In genomic region chr6:30810813-30811329, GRCh38 we compare ENCODE assay signal across 1 cellular context.
TF ChIP-seq lines count a peak whose summit lies in the region.

No MANE protein-coding gene starts in this region.

TF ChIP-seq in GM12878, 131 proteins besides CTCF, POLR2A, EP300 and RAD21 (continued from another document and continues in another):
- TF ChIP-seq BCL3 (IDR thresholded peaks at IDR 0.05; ENCODE audit: borderline replicate concordance, insufficient read depth, low read depth, low read length, poor library complexity, severe bottlenecking) (peak; percentile 99), NFYA (IDR thresholded peaks at IDR 0.05; ENCODE audit: borderline replicate concordance, low read depth, low read length) (no peak), ATF3 (IDR thresholded peaks at IDR 0.05; ENCODE audit: borderline replicate concordance, extremely low read depth, low read depth, low read length) (no peak), SREBF2 (IDR thresholded peaks at IDR 0.05; ENCODE audit: low read length) (no peak), PRDM15 (CRISPR knock-in tag; IDR thresholded peaks at IDR 0.05) (no peak), ZNF592 (IDR thresholded peaks at IDR 0.05) (peak; percentile 39; the same call in 1 of the 2 replicates), ATF2 (IDR thresholded peaks at IDR 0.05; ENCODE audit: low read length) (peak; percentile 94), SRF (IDR thresholded peaks at IDR 0.05; ENCODE audit: low read depth in 2 of 2, low read length in 2 of 2) (no peak), ZNF274 (IDR thresholded peaks at IDR 0.05; ENCODE audit: insufficient read depth, insufficient read length) (no peak), ZNF207 (IDR thresholded peaks at IDR 0.05; ENCODE audit: borderline replicate concordance) (no peak; the same call in 1 of the 2 replicates), DPF2 (IDR thresholded peaks at IDR 0.05) (peak; percentile 99), SMAD5 (IDR thresholded peaks at IDR 0.05; ENCODE audit: low read depth) (no peak), BCLAF1 (IDR thresholded peaks at IDR 0.05) (no peak), ZBTB33 (IDR thresholded peaks at IDR 0.05) (0 out of 2 replicates have a peak, but pooled peaks have one; percentile 8), PAX8 (IDR thresholded peaks at IDR 0.05) (no peak), IRF4 (IDR thresholded peaks at IDR 0.05; ENCODE audit: low read depth, low read length) (peak; percentile 92), ATF7 (IDR thresholded peaks at IDR 0.05; ENCODE audit: low read depth) (peak; percentile 89), MTA2 (IDR thresholded peaks at IDR 0.05; ENCODE audit: low read depth) (peak; percentile 98), SPI1 (IDR thresholded peaks at IDR 0.05; ENCODE audit: borderline replicate concordance, insufficient read depth, low read depth, low read length) (peak; percentile 13; the same call in 1 of the 2 replicates), E2F8 (IDR thresholded peaks at IDR 0.05; ENCODE audit: low read depth, partially characterized antibody) (peak; percentile 63), MTA3 (IDR thresholded peaks at IDR 0.05; ENCODE audit: borderline replicate concordance, low read length) (peak; percentile 95; the same call in 1 of the 2 replicates), NR2C2 (IDR thresholded peaks at IDR 0.05; ENCODE audit: borderline replicate concordance, control insufficient read depth, insufficient read length, low read depth) (no peak), ASH2L (IDR thresholded peaks at IDR 0.05; ENCODE audit: borderline replicate concordance, low read depth) (no peak), HDGF (IDR thresholded peaks at IDR 0.05) (no peak), NRF1 (conservative IDR thresholded peaks at IDR 0.05; ENCODE audit: low read depth, low read length) (no peak), BRCA1 (IDR thresholded peaks at IDR 0.05; ENCODE audit: low read depth, low read length) (no peak), NBN (IDR thresholded peaks at IDR 0.05) (peak; percentile 99), CBX3 (IDR thresholded peaks at IDR 0.05; ENCODE audit: borderline replicate concordance, low read depth) (no peak), SMARCA5 (IDR thresholded peaks at IDR 0.05) (peak; percentile 82; the same call in 1 of the 2 replicates), HDAC2 (IDR thresholded peaks at IDR 0.05) (no peak), MYB (IDR thresholded peaks at IDR 0.05; ENCODE audit: borderline replicate concordance, low read depth, low read length) (0 out of 2 replicates have a peak, but pooled peaks have one; percentile 25), MXI1 (IDR thresholded peaks at IDR 0.05; ENCODE audit: low read depth, low read length) (peak; percentile 72), POLR2AphosphoS5 (IDR thresholded peaks at IDR 0.05; ENCODE audit: low read length) (no peak), TCF7 (IDR thresholded peaks at IDR 0.05; ENCODE audit: borderline replicate concordance) (peak; percentile 99), STAT3 (IDR thresholded peaks at IDR 0.05; ENCODE audit: low read depth, low read length) (no peak; the same call in 1 of the 2 replicates), EZH2 (IDR thresholded peaks at IDR 0.05; ENCODE audit: borderline replicate concordance, control insufficient read depth, low read depth, low read length) (no peak), ZSCAN29 (IDR thresholded peaks at IDR 0.05) (no peak), CBFB (IDR thresholded peaks at IDR 0.05; ENCODE audit: low read depth) (peak; percentile 95)
